8 cellular contexts compared by ENCODE assay signal in genomic region chr10:99659868-99660366, GRCh38. TPM values are rescaled to one million over a fixed set of nuclear protein-coding genes. Genes with fewer than 3 reads are reported as not detected.
A peak's percentile ranks its signal among the peaks of the same experiment; 100 is the strongest.
DNase-seq lines count a peak whose midpoint lies in the region; ATAC-seq and TF ChIP-seq lines count a peak whose summit lies in the region.

No MANE protein-coding gene starts in this region.

- H3K4me1 Mint-ChIP-seq in activated naive CD4-positive, alpha-beta T cell treated with anti-CD3 and anti-CD28 coated beads, Interleukin-2, amount 50 U/mL, for 24 hours = peaks cover 29% of the 10 kb centered on the region

- H3K27ac ChIP-seq in tibial artery = peak overlapping the region; percentile 36 to 62

- H3K27me3 Mint-ChIP-seq in activated naive CD4-positive, alpha-beta T cell treated with anti-CD3 and anti-CD28 coated beads, Interleukin-2, amount 50 U/mL, for 24 hours = peaks cover 2% of the 10 kb centered on the region

- H3K27ac Mint-ChIP-seq in activated naive CD4-positive, alpha-beta T cell treated with anti-CD3 and anti-CD28 coated beads, Interleukin-2, amount 50 U/mL, for 24 hours = no peak overlapping the region

- no peaks in the 10 kb centered on the region for H3K27me3 ChIP-seq in tibial artery

- H3K4me3 Mint-ChIP-seq in activated naive CD4-positive, alpha-beta T cell treated with anti-CD3 and anti-CD28 coated beads, Interleukin-2, amount 50 U/mL, for 24 hours = peak overlapping the region; percentile 93

- in situ Hi-C loops in astrocyte of the cerebellum (cut with HindIII; ENCODE audit: low sequenced_read_pairs) = no loop called here

- peak; percentile 42 for ATAC-seq in left lobe of liver

- TF ChIP-seq CTCF in astrocyte of the cerebellum (IDR thresholded peaks at IDR 0.05; ENCODE audit: low read depth, low read length, missing control alignments) (no peak), tibial artery (IDR thresholded peaks at IDR 0.05) (no peak)

- H3K36me3 ChIP-seq in tibial artery = no peaks in the 10 kb centered on the region

- H3K9me3 Mint-ChIP-seq in activated naive CD4-positive, alpha-beta T cell treated with anti-CD3 and anti-CD28 coated beads, Interleukin-2, amount 50 U/mL, for 24 hours = no peaks in the 10 kb centered on the region

- DNase-seq in activated naive CD4-positive, alpha-beta T cell treated with anti-CD3 and anti-CD28 coated beads, Interleukin-2, amount 50 U/mL, for 16 hours = no peak
- DNase-seq in astrocyte of the cerebellum (ENCODE audit: low read depth) = no peak
- peak; percentile 48 for DNase-seq in left lobe of liver (ENCODE audit: low spot score)
- no peak for DNase-seq in tibial artery
- DNase-seq in DMS79 treated with DMSO at 0.1 percent for 48 hours (lab: John Stamatoyannopoulos, UW) = no peak
- no peak for DNase-seq in activated effector memory CD4-positive, alpha-beta T cell treated with Interleukin-2 at 50 U/mL for 16 hours
- no peak for DNase-seq in NCI-H1694 (lab: John Stamatoyannopoulos, UW)

- H3K9me3 ChIP-seq in tibial artery = no peaks in the 10 kb centered on the region

- intact Hi-C loops in tibial artery (cut with DNase I; ENCODE audit: low total_unique reads) = no loop called here

- H3K4me1 ChIP-seq in tibial artery = peaks cover 0 to 23% (median 12%) of the 10 kb centered on the region in 4 donors

- H3K36me3 Mint-ChIP-seq in activated naive CD4-positive, alpha-beta T cell treated with anti-CD3 and anti-CD28 coated beads, Interleukin-2, amount 50 U/mL, for 24 hours = peaks cover 1% of the 10 kb centered on the region

- H3K4me3 ChIP-seq in astrocyte of the cerebellum (ENCODE audit: low read depth, low read length) (peak overlapping the region; percentile 92), tibial artery (peak overlapping the region; percentile 79 to 85)

RNA-seq across cellular contexts. Expression of gene ENTPD7, which starts 0.6 kb away (rescaled TPM):
- 9.8 TPM for total RNA-seq in left lobe of liver

RNA-seq across cellular contexts. Expression of gene SLC25A28, which starts 39.7 kb away (rescaled TPM):
- 22.4 TPM for total RNA-seq in left lobe of liver
